16 cellular contexts compared by ENCODE assay signal in genomic region chr3:5390221-5390620, GRCh38.
A peak's percentile ranks its signal among the peaks of the same experiment; 100 is the strongest.
DNase-seq lines count a peak whose midpoint lies in the region; ATAC-seq and TF ChIP-seq lines count a peak whose summit lies in the region.
"Had no signal": no experiment of that assay in that cellular context is flagged by ENCODE, and none has a peak within 500 bp of the region (broad histone marks: within the 10 kb centered on the region; RNA-seq: fewer than 3 reads in every experiment).

No MANE protein-coding gene starts in this region.

- no peak for TF ChIP-seq EP300 in esophagus muscularis mucosa (IDR thresholded peaks at IDR 0.05)

- H3K4me1 ChIP-seq in esophagus muscularis mucosa = no peaks in the 10 kb centered on the region

- DNase-seq in esophagus muscularis mucosa (ENCODE audit: extremely low spot score) (peak; percentile 34), WERI-Rb-1 (no peak), glutamatergic neuron (no peak), GM19238 (ENCODE audit: insufficient read length, low spot score) (no peak), GM20000 (ENCODE audit: low spot score) (no peak)
- DNase-seq: activated naive CD4-positive, alpha-beta T cell; brain microvascular endothelial cell; dorsolateral prefrontal cortex; mesenchymal stem cell; NCI-H1092 treated with DMSO at 0.1 percent for 48 hours; NCI-H345; stimulated activated naive CD8-positive, alpha-beta T cell treated with anti-CD3 and anti-CD28 coated beads, Interleukin-15, Interleukin-2, amounts not matched to agents 100 U/mL and 50 U/mL, for 24 hours; SW 1271 had no signal

- H3K4me3 ChIP-seq in esophagus muscularis mucosa (no peak overlapping the region), WERI-Rb-1 (ENCODE audit: low read depth, low read length) (no peak overlapping the region)
- H3K4me3 ChIP-seq: dorsolateral prefrontal cortex had no signal

- no peaks in the 10 kb centered on the region for H3K9me3 Mint-ChIP-seq in glutamatergic neuron (ENCODE audit: unreplicated experiment)

- H3K27me3 ChIP-seq in esophagus muscularis mucosa = no peaks in the 10 kb centered on the region
- H3K27me3 ChIP-seq in WERI-Rb-1 (ENCODE audit: insufficient read depth, low read depth, severe bottlenecking) = peaks cover 40% of the 10 kb centered on the region
- H3K27me3 ChIP-seq: brain microvascular endothelial cell, dorsolateral prefrontal cortex had no signal

- no peak for TF ChIP-seq POLR2A in esophagus muscularis mucosa (IDR thresholded peaks at IDR 0.05; ENCODE audit: low read depth)

- intact Hi-C loops in esophagus muscularis mucosa (cut with DNase I) = no loop called here

- H3K4me3 Mint-ChIP-seq in glutamatergic neuron (ENCODE audit: unreplicated experiment) = no peak overlapping the region

- H3K36me3 ChIP-seq in esophagus muscularis mucosa = no peaks in the 10 kb centered on the region
- H3K36me3 ChIP-seq in WERI-Rb-1 = no peaks in the 10 kb centered on the region
- H3K36me3 ChIP-seq: brain microvascular endothelial cell had no signal

- WGBS in esophagus muscularis mucosa = 51% methylated on average over 5 of the region's 5 CpGs

- no peak overlapping the region for H3K27ac ChIP-seq in esophagus muscularis mucosa (replicated peaks in 1 of 4)
- no peak overlapping the region for H3K27ac ChIP-seq in WERI-Rb-1
- H3K27ac ChIP-seq: brain microvascular endothelial cell, dorsolateral prefrontal cortex had no signal

- no peaks in the 10 kb centered on the region for H3K36me3 Mint-ChIP-seq in glutamatergic neuron (ENCODE audit: unreplicated experiment)

- H3K4me1 Mint-ChIP-seq in glutamatergic neuron (ENCODE audit: low read depth, unreplicated experiment) = no peaks in the 10 kb centered on the region

- TF ChIP-seq CTCF in esophagus muscularis mucosa (IDR thresholded peaks at IDR 0.05) (no peak), WERI-Rb-1 (IDR thresholded peaks at IDR 0.05; ENCODE audit: low read depth, low read length) (no peak), glutamatergic neuron (IDR thresholded peaks at IDR 0.05; ENCODE audit: partially characterized antibody, unreplicated experiment) (no peak), GM20000 (IDR thresholded peaks at IDR 0.05; ENCODE audit: extremely low read depth, missing control alignments) (no peak)

- peak; percentile 85 for ATAC-seq in GM18867 (IDR thresholded peaks at IDR 0.05; ENCODE audit: unreplicated experiment)
- peak; percentile 63 for ATAC-seq in GM21619 (IDR thresholded peaks at IDR 0.05; ENCODE audit: unreplicated experiment)
- ATAC-seq in HG03280 (IDR thresholded peaks at IDR 0.05; ENCODE audit: unreplicated experiment) = peak; percentile 61
- ATAC-seq: stimulated activated naive CD8-positive, alpha-beta T cell treated with anti-CD3 and anti-CD28 coated beads, Interleukin-15, Interleukin-2, amounts not matched to agents 100 U/mL and 50 U/mL, for 24 hours had no signal

- no peaks in the 10 kb centered on the region for H3K27me3 Mint-ChIP-seq in glutamatergic neuron (ENCODE audit: unreplicated experiment)

- H3K9me3 ChIP-seq in esophagus muscularis mucosa (no peaks in the 10 kb centered on the region), WERI-Rb-1 (ENCODE audit: severe bottlenecking) (no peaks in the 10 kb centered on the region)

- no peak overlapping the region for H3K27ac Mint-ChIP-seq in glutamatergic neuron (ENCODE audit: unreplicated experiment)
